In genomic region chr9:114331229-114332195, GRCh38 we compare ENCODE assay signal across 4 cellular contexts. TPM values are rescaled to one million over a fixed set of nuclear protein-coding genes. Genes with fewer than 3 reads are reported as not detected.
"Had no signal": no experiment of that assay in that cellular context is flagged by ENCODE, and none has a peak within 500 bp of the region (broad histone marks: within the 10 kb centered on the region; RNA-seq: fewer than 3 reads in every experiment).

No MANE protein-coding gene starts in this region.

RNA-seq across cellular contexts. Expression of gene ORM2, which starts 1.8 kb away (rescaled TPM):
- total RNA-seq: left ventricle myocardium superior, sciatic nerve, smooth muscle cell, urinary bladder had no signal
- polyA plus RNA-seq: smooth muscle cell had no signal

RNA-seq across cellular contexts. Expression of gene ORM1, which starts 8.6 kb away (rescaled TPM):
- total RNA-seq: left ventricle myocardium superior, smooth muscle cell had no signal
